Comparison of ENCODE assay signal across 8 cellular contexts in the genomic region with DNA sequence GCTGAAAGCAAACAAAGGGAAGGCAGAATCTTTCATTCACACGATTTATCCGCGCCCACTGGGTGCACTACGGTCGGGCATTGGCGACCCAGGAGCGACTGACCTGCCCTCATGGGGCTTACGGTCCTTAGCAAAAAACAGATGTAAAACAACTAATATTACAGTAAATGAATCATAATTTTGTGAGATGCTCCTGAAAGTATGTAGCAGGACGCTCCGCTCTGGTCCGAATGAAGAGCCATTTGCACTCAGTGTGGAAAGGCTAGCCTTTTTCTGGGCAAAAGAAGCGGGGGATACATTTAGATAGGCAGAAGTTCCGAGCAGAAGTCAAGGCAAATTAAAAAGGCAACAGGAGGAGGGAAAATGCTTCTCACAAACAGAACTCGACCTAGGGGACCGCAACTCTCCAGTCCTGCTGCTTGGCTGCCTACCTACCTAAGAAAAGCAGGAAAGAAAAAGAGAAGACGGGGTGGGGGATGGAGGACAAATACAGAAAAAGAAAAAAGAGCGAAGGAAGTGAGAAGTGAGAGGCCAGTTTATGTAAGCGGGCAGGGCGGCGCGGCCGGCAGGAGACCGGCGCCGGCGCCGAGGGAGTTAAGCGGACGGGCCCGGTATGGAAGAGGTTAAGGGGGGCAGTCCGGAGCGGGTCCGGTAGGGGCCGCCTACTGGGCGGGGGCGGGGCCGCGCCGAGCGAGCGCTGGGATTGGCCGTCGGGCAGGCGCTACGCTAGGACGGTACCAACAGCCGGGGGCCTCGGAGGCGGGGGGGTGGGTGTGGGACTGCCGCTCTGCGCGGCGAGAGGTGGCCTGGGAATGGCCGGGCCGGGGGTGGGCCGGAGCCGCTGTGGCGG.
DNase-seq lines count a peak whose midpoint lies in the region; ATAC-seq, FAIRE-seq and TF ChIP-seq lines count a peak whose summit lies in the region.

A gene with protein sequence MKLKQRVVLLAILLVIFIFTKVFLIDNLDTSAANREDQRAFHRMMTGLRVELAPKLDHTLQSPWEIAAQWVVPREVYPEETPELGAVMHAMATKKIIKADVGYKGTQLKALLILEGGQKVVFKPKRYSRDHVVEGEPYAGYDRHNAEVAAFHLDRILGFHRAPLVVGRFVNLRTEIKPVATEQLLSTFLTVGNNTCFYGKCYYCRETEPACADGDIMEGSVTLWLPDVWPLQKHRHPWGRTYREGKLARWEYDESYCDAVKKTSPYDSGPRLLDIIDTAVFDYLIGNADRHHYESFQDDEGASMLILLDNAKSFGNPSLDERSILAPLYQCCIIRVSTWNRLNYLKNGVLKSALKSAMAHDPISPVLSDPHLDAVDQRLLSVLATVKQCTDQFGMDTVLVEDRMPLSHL (plus strand): TSS at position 770 of the 850 bp plus-strand sequence. CDS start 17,954 bp downstream, outside the sequence.

- peak; percentile 78 for ATAC-seq in HG03439 (IDR thresholded peaks at IDR 0.05; ENCODE audit: unreplicated experiment)

- peak; percentile 84 for FAIRE-seq in GM19239 (lab: Jason Lieb, UNC)

- peak; percentile 99 for DNase-seq in AG20443 (ENCODE audit: low spot score)
- DNase-seq in GM19239 (ENCODE audit: insufficient read length, low spot score), result peak; percentile 97
- DNase-seq in NCI-H524 (lab: John Stamatoyannopoulos, UW), result peak; percentile 70 to 87
- peak; percentile 92 for DNase-seq in activated CD4-positive, alpha-beta T cell treated with anti-CD3 and anti-CD28 coated beads for 48 hours
- DNase-seq in choroid plexus epithelial cell (ENCODE audit: low read depth), result peak; percentile 96
- DNase-seq in kidney glomerular epithelial cell (lab: John Stamatoyannopoulos, UW), result peak; percentile 89
- DNase-seq in stimulated activated CD4-positive, alpha-beta T cell treated with anti-CD3 and anti-CD28 coated beads, Interleukin-15, amount 100 ng/mL, for 24 hours, result peak; percentile 94

- no peak for TF ChIP-seq CTCF in choroid plexus epithelial cell (conservative IDR thresholded peaks at IDR 0.05; ENCODE audit: low read depth, low read length)

- H3K4me3 ChIP-seq in choroid plexus epithelial cell (ENCODE audit: low read depth, low read length), result peak within 1 kb of the TSS; percentile 85

Comparison
In these comparisons a context has a peak if more than half of its experiments do, and no peak if none do; other contexts are left out.
1. Peak in every context shown above with its lines: DNase-seq, ATAC-seq and H3K4me3 ChIP-seq.